Comparison of ENCODE assay signal across 8 cellular contexts in genomic region chr6:166383817-166384363, GRCh38. TPM values are rescaled to one million over a fixed set of nuclear protein-coding genes. Genes with fewer than 3 reads are reported as not detected.
DNase-seq lines count a peak whose midpoint lies in the region; ATAC-seq and TF ChIP-seq lines count a peak whose summit lies in the region.
"Not testable (repeated sequence)": the region's sequence is repeated elsewhere in the genome, so short reads cannot be mapped to it uniquely, and the experiment has no call there.

No MANE protein-coding gene starts in this region.

- not testable (repeated sequence) for H3K27me3 ChIP-seq in DOHH2 (ENCODE audit: control insufficient read depth, low read length); iPS-15b (ENCODE audit: control insufficient read depth, insufficient read depth, low read length)

- peak overlapping the region; percentile 75 for H3K27ac Mint-ChIP-seq in activated T-cell treated with anti-CD3 and anti-CD28 coated beads, Interleukin-2, amount 50 U/mL, for 24 hours
- peak overlapping the region; percentile 89 for H3K27ac Mint-ChIP-seq in osteocyte (ENCODE audit: unreplicated experiment)

- peaks cover 52% of the 10 kb centered on the region for H3K79me2 ChIP-seq in DOHH2 (ENCODE audit: control insufficient read depth, low read length)

- H3K4me3 ChIP-seq in DOHH2 (ENCODE audit: low read length) (peak overlapping the region; percentile 85), coronary artery (peak overlapping the region; percentile 87), iPS-15b (ENCODE audit: low read depth, low read length) (peak overlapping the region; percentile 85)

- H3K9me2 ChIP-seq in DOHH2 (replicated peaks; ENCODE audit: control insufficient read depth, low read length) = not testable (repeated sequence)

- H3K4me1 Mint-ChIP-seq in activated T-cell treated with anti-CD3 and anti-CD28 coated beads, Interleukin-2, amount 50 U/mL, for 24 hours (ENCODE audit: low read depth) = peaks cover 17% of the 10 kb centered on the region
- H3K4me1 Mint-ChIP-seq in osteocyte (ENCODE audit: unreplicated experiment) = peaks cover 16% of the 10 kb centered on the region

- not testable (repeated sequence) for H3K9me3 Mint-ChIP-seq in activated T-cell treated with anti-CD3 and anti-CD28 coated beads, Interleukin-2, amount 50 U/mL, for 24 hours; osteocyte (ENCODE audit: unreplicated experiment)

- not testable (repeated sequence) for H3K36me3 Mint-ChIP-seq in activated T-cell treated with anti-CD3 and anti-CD28 coated beads, Interleukin-2, amount 50 U/mL, for 24 hours (ENCODE audit: low read depth); osteocyte (ENCODE audit: unreplicated experiment)

- H3K36me3 ChIP-seq in DOHH2 (ENCODE audit: control insufficient read depth, low read length); iPS-15b (ENCODE audit: control insufficient read depth, insufficient read depth, low read length): not testable (repeated sequence)

- H3K4me3 Mint-ChIP-seq in activated T-cell treated with anti-CD3 and anti-CD28 coated beads, Interleukin-2, amount 50 U/mL, for 24 hours = peak overlapping the region; percentile 82
- peak overlapping the region; percentile 81 for H3K4me3 Mint-ChIP-seq in osteocyte (ENCODE audit: unreplicated experiment)

- TF ChIP-seq CTCF in DOHH2 (IDR thresholded peaks at IDR 0.05; ENCODE audit: low read depth, low read length, poor library complexity, severe bottlenecking) (peak; percentile 28), osteocyte (IDR thresholded peaks at IDR 0.05) (peak; percentile 37)
- not testable (repeated sequence) for TF ChIP-seq CTCF in coronary artery (IDR thresholded peaks at IDR 0.05)

- H3K9ac ChIP-seq in iPS-15b (ENCODE audit: low read depth, low read length) = peak overlapping the region; percentile 49

- H3K27ac ChIP-seq in DOHH2 (ENCODE audit: low read depth, low read length) = peak overlapping the region; percentile 63
- H3K27ac ChIP-seq in coronary artery = peak overlapping the region; percentile 92 to 94
- H3K27ac ChIP-seq in substantia nigra (ENCODE audit: low read depth, low read length, poor library complexity, severe bottlenecking) = peak overlapping the region; percentile 80

- H4K20me1 ChIP-seq in DOHH2 (ENCODE audit: control insufficient read depth, insufficient read depth, low read depth, low read length) = not testable (repeated sequence)

- not testable (repeated sequence) for H3K9me3 ChIP-seq in DOHH2 (ENCODE audit: control insufficient read depth, insufficient read depth, low read length); iPS-15b (ENCODE audit: control insufficient read depth, insufficient read depth, low read length)

- H3K4me1 ChIP-seq in DOHH2 (ENCODE audit: control insufficient read depth, low read length) = peaks cover 27% of the 10 kb centered on the region
- H3K4me1 ChIP-seq in iPS-15b (ENCODE audit: control insufficient read depth, insufficient read depth, low read length) = not testable (repeated sequence)

- peak overlapping the region; percentile 93 for H3K4me2 ChIP-seq in DOHH2 (ENCODE audit: low read length)

- H3F3A ChIP-seq in DOHH2 (ENCODE audit: control insufficient read depth, insufficient read depth) = not testable (repeated sequence)

- DNase-seq in OCI-M1 (lab: John Stamatoyannopoulos, UW) = peak; percentile 93
- not testable (repeated sequence) for DNase-seq in activated T-cell treated with anti-CD3 and anti-CD28 coated beads, Interleukin-2, amount 50 U/mL, for 24 hours; coronary artery (ENCODE audit: low spot score); osteocyte (ENCODE audit: extremely low spot score, unreplicated experiment); substantia nigra (lab: John Stamatoyannopoulos, UW)

- not testable (repeated sequence) for H3K27me3 Mint-ChIP-seq in activated T-cell treated with anti-CD3 and anti-CD28 coated beads, Interleukin-2, amount 50 U/mL, for 24 hours; osteocyte (ENCODE audit: unreplicated experiment)

- ATAC-seq in HG02938 (IDR thresholded peaks at IDR 0.05; ENCODE audit: unreplicated experiment) = peak; percentile 17

RNA-seq across cellular contexts. Expression of gene MPC1, which starts 1.1 kb away (rescaled TPM):
- 27.7 and 29.1 TPM in 2 replicates for total RNA-seq in osteocyte

RNA-seq across cellular contexts. Expression of gene SFT2D1, which starts 41.5 kb away (rescaled TPM):
- 30.8 and 34.0 TPM in 2 replicates for total RNA-seq in osteocyte
